Comparison of ENCODE assay signal across 8 cellular contexts in the genomic region with DNA sequence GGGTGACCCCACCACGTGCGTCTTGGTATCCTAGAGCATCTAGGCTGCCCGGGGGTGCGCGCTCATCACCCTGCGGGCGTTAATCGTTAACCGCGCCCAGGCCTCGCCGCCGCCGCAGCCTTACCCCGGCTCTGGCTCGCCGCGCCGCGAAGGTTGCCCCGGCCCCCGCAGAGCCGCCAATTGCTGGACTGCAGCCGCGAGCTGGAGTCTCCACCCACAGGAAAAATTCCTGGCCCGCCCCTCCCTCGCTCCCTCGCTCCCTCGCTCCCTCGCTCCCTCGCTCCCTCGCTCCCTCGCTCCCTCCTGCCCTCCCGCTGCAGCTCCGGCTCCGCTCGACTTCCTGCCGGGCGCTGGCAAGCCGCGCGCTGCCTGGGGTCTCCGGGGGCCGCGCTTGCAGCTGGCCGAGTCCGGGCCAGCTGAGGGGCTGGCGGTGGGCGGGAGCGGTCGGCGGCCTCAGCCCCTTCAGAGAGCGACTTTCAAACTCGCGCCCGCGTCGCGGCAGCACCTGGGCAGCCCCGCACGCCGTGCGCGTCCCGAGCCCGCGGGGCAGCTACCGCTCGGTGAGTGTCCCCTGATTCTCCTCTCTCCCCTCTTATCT. TPM values are rescaled to one million over a fixed set of nuclear protein-coding genes. Genes with fewer than 3 reads are reported as not detected.
DNase-seq lines count a peak whose midpoint lies in the region.

TSS of gene PLEKHG3 (plus strand) at position 280 of the 598 bp plus-strand sequence. CDS start 23,208 bp downstream, outside the sequence.

- H3K27ac ChIP-seq in caudate nucleus (ENCODE audit: low read depth, low read length): peak within 1 kb of the TSS; percentile 96
- no peak within 1 kb of the TSS for H3K27ac ChIP-seq in iPS-20b (ENCODE audit: low read length)

- H3K27me3 ChIP-seq in iPS-20b (ENCODE audit: insufficient read depth, low read length): peaks cover 30% of the 10 kb centered on the region

- peak within 1 kb of the TSS; percentile 84 for H3K4me3 ChIP-seq in iPS-20b (ENCODE audit: low read length)

- H3K4me1 ChIP-seq in iPS-20b (ENCODE audit: insufficient read depth, low read length): peaks cover 57% of the 10 kb centered on the region

- DNase-seq in CD1c-positive myeloid dendritic cell (ENCODE audit: extremely low spot score) (peak; percentile 21), HuH-7 (ENCODE audit: low spot score) (peak; percentile 72), SK-N-DZ (ENCODE audit: low spot score) (peak; percentile 68), caudate nucleus (lab: John Stamatoyannopoulos, UW) (peak in 58 of 61 donors; percentile 44 to 88 (median 72)), retina (peak; percentile 91), cerebellar nuclear complex (lab: John Stamatoyannopoulos, UW) (no peak), NK-92 (lab: John Stamatoyannopoulos, UW; ENCODE audit: unreplicated experiment) (no peak)

- no peaks in the 10 kb centered on the region for H3K36me3 ChIP-seq in iPS-20b (ENCODE audit: insufficient read depth, low read depth, low read length)

- peak within 1 kb of the TSS; percentile 82 for H3K9ac ChIP-seq in iPS-20b (ENCODE audit: low read depth, low read length)

- H3K9me3 ChIP-seq in iPS-20b (ENCODE audit: insufficient read depth, low read depth, low read length): no peaks in the 10 kb centered on the region

RNA-seq across cellular contexts. Expression of gene PLEKHG3, which starts in this region (rescaled TPM):
- 10.4 and 13.9 TPM in 2 replicates for polyA plus RNA-seq in SK-N-DZ (2014; cell fraction: cytosol; rRNA removed)
- 24.4 TPM in 2 replicates for polyA plus RNA-seq in SK-N-DZ (2014; cell fraction: nucleus; rRNA removed)

Comparison
In these comparisons a context has a peak if more than half of its experiments do, and no peak if none do; other contexts are left out.
1. DNase-seq: peak in CD1c-positive myeloid dendritic cell (single experiment), HuH-7 (single experiment), SK-N-DZ (single experiment), caudate nucleus (58 of 61) and retina (single experiment); none in cerebellar nuclear complex (0 of 2) and NK-92 (single experiment).